ENCODE assay signal across 11 cellular contexts in the genomic region with DNA sequence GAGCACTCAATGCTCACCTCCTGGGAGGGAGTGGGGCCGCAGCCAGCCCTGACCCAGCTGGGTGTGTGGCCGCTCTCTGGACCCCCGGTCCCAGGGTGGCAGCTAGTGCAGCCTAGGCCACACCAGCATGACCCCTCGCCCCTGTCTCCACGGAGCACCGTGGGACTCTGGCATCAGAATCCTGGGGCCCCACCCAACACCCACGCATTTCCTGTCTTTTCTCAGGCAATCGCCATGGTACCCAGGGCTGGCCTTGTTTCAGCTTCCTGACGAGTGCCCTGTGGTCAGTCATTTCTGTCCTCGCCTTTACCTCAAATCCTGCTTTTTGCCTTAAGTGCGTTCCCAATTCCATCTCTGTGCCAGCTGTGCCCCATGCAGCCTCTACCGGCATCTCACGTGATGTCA. TPM values are rescaled to one million over a fixed set of nuclear protein-coding genes. Genes with fewer than 3 reads are reported as not detected.
DNase-seq lines count a peak whose midpoint lies in the region; ATAC-seq and TF ChIP-seq lines count a peak whose summit lies in the region.
"Had no signal": no experiment of that assay in that cellular context is flagged by ENCODE, and none has a peak within 500 bp of the region (broad histone marks: within the 10 kb centered on the region; RNA-seq: fewer than 3 reads in every experiment).

No MANE protein-coding gene starts in this region.

- H3K9me3 Mint-ChIP-seq in activated naive CD8-positive, alpha-beta T cell treated with anti-CD3 and anti-CD28 coated beads for 36 hours = no peaks in the 10 kb centered on the region
- H3K9me3 Mint-ChIP-seq in activated naive CD8-positive, alpha-beta T cell treated with anti-CD3 and anti-CD28 coated beads, Interleukin-2, amount 50 U/mL, for 24 hours = no peaks in the 10 kb centered on the region
- no peaks in the 10 kb centered on the region for H3K9me3 Mint-ChIP-seq in endothelial cell (ENCODE audit: unreplicated experiment)

- TF ChIP-seq POLR2A in gastroesophageal sphincter (IDR thresholded peaks at IDR 0.05) = no peak

- peaks cover 0 to 9% of the 10 kb centered on the region in 2 donors for H3K36me3 ChIP-seq in gastroesophageal sphincter

- no peak overlapping the region for H3K4me3 ChIP-seq in gastroesophageal sphincter

- 59 to 70% methylated on average over 4 to 6 of the region's 13 CpGs for WGBS in gastroesophageal sphincter (ENCODE audit: low coverage in 1 of 2), 2 donors

- peaks cover 29% of the 10 kb centered on the region for H3K4me1 Mint-ChIP-seq in activated naive CD8-positive, alpha-beta T cell treated with anti-CD3 and anti-CD28 coated beads for 36 hours
- peaks cover 19% of the 10 kb centered on the region for H3K4me1 Mint-ChIP-seq in activated naive CD8-positive, alpha-beta T cell treated with anti-CD3 and anti-CD28 coated beads, Interleukin-2, amount 50 U/mL, for 24 hours
- peaks cover 12% of the 10 kb centered on the region for H3K4me1 Mint-ChIP-seq in endothelial cell (ENCODE audit: unreplicated experiment)

- no peaks in the 10 kb centered on the region for H3K27me3 Mint-ChIP-seq in activated naive CD8-positive, alpha-beta T cell treated with anti-CD3 and anti-CD28 coated beads for 36 hours
- no peaks in the 10 kb centered on the region for H3K27me3 Mint-ChIP-seq in activated naive CD8-positive, alpha-beta T cell treated with anti-CD3 and anti-CD28 coated beads, Interleukin-2, amount 50 U/mL, for 24 hours
- H3K27me3 Mint-ChIP-seq in endothelial cell (ENCODE audit: unreplicated experiment) = peaks cover 12% of the 10 kb centered on the region
- H3K27me3 Mint-ChIP-seq: T-cell had no signal

- TF ChIP-seq CTCF in gastroesophageal sphincter (IDR thresholded peaks at IDR 0.05) = no peak
- TF ChIP-seq CTCF in endothelial cell (IDR thresholded peaks at IDR 0.05; ENCODE audit: unreplicated experiment) = no peak

- no peak overlapping the region for H3K4me3 Mint-ChIP-seq in activated naive CD8-positive, alpha-beta T cell treated with anti-CD3 and anti-CD28 coated beads for 36 hours
- no peak overlapping the region for H3K4me3 Mint-ChIP-seq in activated naive CD8-positive, alpha-beta T cell treated with anti-CD3 and anti-CD28 coated beads, Interleukin-2, amount 50 U/mL, for 24 hours
- no peak overlapping the region for H3K4me3 Mint-ChIP-seq in endothelial cell (ENCODE audit: unreplicated experiment)

- H3K4me1 ChIP-seq in gastroesophageal sphincter = peaks cover 0 to 89% (median 15%) of the 10 kb centered on the region in 3 donors

- TF ChIP-seq EP300 in gastroesophageal sphincter (IDR thresholded peaks at IDR 0.05) = no peak

- H3K27ac ChIP-seq in gastroesophageal sphincter = peak overlapping the region in 3 of 4 donors; percentile 27 to 51 (median 41)
- peak overlapping the region; percentile 38 for H3K27ac ChIP-seq in substantia nigra (ENCODE audit: low read depth, low read length, poor library complexity, severe bottlenecking)

- no peaks in the 10 kb centered on the region for H3K36me3 Mint-ChIP-seq in activated naive CD8-positive, alpha-beta T cell treated with anti-CD3 and anti-CD28 coated beads for 36 hours
- H3K36me3 Mint-ChIP-seq in activated naive CD8-positive, alpha-beta T cell treated with anti-CD3 and anti-CD28 coated beads, Interleukin-2, amount 50 U/mL, for 24 hours (ENCODE audit: low read depth) = no peaks in the 10 kb centered on the region
- peaks cover 5% of the 10 kb centered on the region for H3K36me3 Mint-ChIP-seq in endothelial cell (ENCODE audit: low read depth, unreplicated experiment)
- H3K36me3 Mint-ChIP-seq: T-cell had no signal

- no peak for ATAC-seq in activated naive CD8-positive, alpha-beta T cell treated with anti-CD3 and anti-CD28 coated beads, Interleukin-2, amount 50 U/mL, for 24 hours
- ATAC-seq in gastroesophageal sphincter = peak; percentile 44
- ATAC-seq in HG02678 (IDR thresholded peaks at IDR 0.05; ENCODE audit: unreplicated experiment) = no peak
- ATAC-seq: T-cell had no signal

- peak; percentile 29 for DNase-seq in activated naive CD8-positive, alpha-beta T cell treated with anti-CD3 and anti-CD28 coated beads for 36 hours
- DNase-seq in activated naive CD8-positive, alpha-beta T cell treated with anti-CD3 and anti-CD28 coated beads, Interleukin-2, amount 50 U/mL, for 24 hours = no peak
- DNase-seq in SW480 (ENCODE audit: low spot score) (peak; percentile 67), substantia nigra (lab: John Stamatoyannopoulos, UW) (peak in 1 of 49 donors; percentile 61), endothelial cell (ENCODE audit: low spot score) (no peak), GDM1 (lab: John Stamatoyannopoulos, UW) (no peak)
- DNase-seq: activated effector memory CD4-positive, alpha-beta T cell treated with anti-CD3 and anti-CD28 coated beads, Interleukin-2, amount 50 U/mL, for 16 hours; H7; T-cell had no signal

- no peaks in the 10 kb centered on the region for H3K9me3 ChIP-seq in gastroesophageal sphincter

- no peaks in the 10 kb centered on the region for H3K27me3 ChIP-seq in gastroesophageal sphincter

- no peak overlapping the region for H3K27ac Mint-ChIP-seq in activated naive CD8-positive, alpha-beta T cell treated with anti-CD3 and anti-CD28 coated beads for 36 hours
- H3K27ac Mint-ChIP-seq in activated naive CD8-positive, alpha-beta T cell treated with anti-CD3 and anti-CD28 coated beads, Interleukin-2, amount 50 U/mL, for 24 hours = no peak overlapping the region
- no peak overlapping the region for H3K27ac Mint-ChIP-seq in endothelial cell (ENCODE audit: unreplicated experiment)
- H3K27ac Mint-ChIP-seq: T-cell had no signal

RNA-seq across cellular contexts. Expression of a gene that starts 15.9 kb away (rescaled TPM):
- 10 to 100 TPM; 21.1 to 22.2 TPM for total RNA-seq in activated naive CD8-positive, alpha-beta T cell treated with anti-CD3 and anti-CD28 coated beads for 36 hours
- total RNA-seq in gastroesophageal sphincter = 10 to 100 TPM; 61.5 to 91.1 (median 74.7) TPM
- 113 TPM for total RNA-seq in endothelial cell (ENCODE audit: unreplicated experiment)

RNA-seq across cellular contexts. Expression of a gene that starts 29.7 kb away (rescaled TPM):
- total RNA-seq in activated naive CD8-positive, alpha-beta T cell treated with anti-CD3 and anti-CD28 coated beads for 36 hours = 10 to 100 TPM; 21.9 to 22.8 TPM
- 10 to 100 TPM; 25.2 to 35.6 (median 30.9) TPM for total RNA-seq in gastroesophageal sphincter
- 40.9 TPM for total RNA-seq in endothelial cell (ENCODE audit: unreplicated experiment)

Comparison
In these comparisons a context has a peak if more than half of its experiments do, and no peak if none do; other contexts are left out.
1. DNase-seq: peak in activated naive CD8-positive, alpha-beta T cell treated with anti-CD3 and anti-CD28 coated beads for 36 hours (single experiment) and SW480 (single experiment); none in activated naive CD8-positive, alpha-beta T cell treated with anti-CD3 and anti-CD28 coated beads, Interleukin-2, amount 50 U/mL, for 24 hours (single experiment), endothelial cell (single experiment) and GDM1 (single experiment).